1 cellular context compared by ENCODE assay signal in genomic region chr1:159030865-159031472, GRCh38.
TF ChIP-seq lines count a peak whose summit lies in the region.

No MANE protein-coding gene starts in this region.

TF ChIP-seq in GM23338, 12 proteins besides CTCF, POLR2A, EP300 and RAD21 (continued from another document):
- TF ChIP-seq, protein P1, sequence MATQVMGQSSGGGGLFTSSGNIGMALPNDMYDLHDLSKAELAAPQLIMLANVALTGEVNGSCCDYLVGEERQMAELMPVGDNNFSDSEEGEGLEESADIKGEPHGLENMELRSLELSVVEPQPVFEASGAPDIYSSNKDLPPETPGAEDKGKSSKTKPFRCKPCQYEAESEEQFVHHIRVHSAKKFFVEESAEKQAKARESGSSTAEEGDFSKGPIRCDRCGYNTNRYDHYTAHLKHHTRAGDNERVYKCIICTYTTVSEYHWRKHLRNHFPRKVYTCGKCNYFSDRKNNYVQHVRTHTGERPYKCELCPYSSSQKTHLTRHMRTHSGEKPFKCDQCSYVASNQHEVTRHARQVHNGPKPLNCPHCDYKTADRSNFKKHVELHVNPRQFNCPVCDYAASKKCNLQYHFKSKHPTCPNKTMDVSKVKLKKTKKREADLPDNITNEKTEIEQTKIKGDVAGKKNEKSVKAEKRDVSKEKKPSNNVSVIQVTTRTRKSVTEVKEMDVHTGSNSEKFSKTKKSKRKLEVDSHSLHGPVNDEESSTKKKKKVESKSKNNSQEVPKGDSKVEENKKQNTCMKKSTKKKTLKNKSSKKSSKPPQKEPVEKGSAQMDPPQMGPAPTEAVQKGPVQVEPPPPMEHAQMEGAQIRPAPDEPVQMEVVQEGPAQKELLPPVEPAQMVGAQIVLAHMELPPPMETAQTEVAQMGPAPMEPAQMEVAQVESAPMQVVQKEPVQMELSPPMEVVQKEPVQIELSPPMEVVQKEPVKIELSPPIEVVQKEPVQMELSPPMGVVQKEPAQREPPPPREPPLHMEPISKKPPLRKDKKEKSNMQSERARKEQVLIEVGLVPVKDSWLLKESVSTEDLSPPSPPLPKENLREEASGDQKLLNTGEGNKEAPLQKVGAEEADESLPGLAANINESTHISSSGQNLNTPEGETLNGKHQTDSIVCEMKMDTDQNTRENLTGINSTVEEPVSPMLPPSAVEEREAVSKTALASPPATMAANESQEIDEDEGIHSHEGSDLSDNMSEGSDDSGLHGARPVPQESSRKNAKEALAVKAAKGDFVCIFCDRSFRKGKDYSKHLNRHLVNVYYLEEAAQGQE (IDR thresholded peaks at IDR 0.05; ENCODE audit: unreplicated experiment), result no peak
- no peak for TF ChIP-seq NANOG (IDR thresholded peaks at IDR 0.05; ENCODE audit: borderline replicate concordance)
- TF ChIP-seq CREB1 (CRISPR knock-in tag; IDR thresholded peaks at IDR 0.05; ENCODE audit: low read depth), result no peak
- TF ChIP-seq EZH2phosphoT487 (IDR thresholded peaks at IDR 0.05; ENCODE audit: unreplicated experiment), result no peak
- TF ChIP-seq EZH2 (IDR thresholded peaks at IDR 0.05; ENCODE audit: low read depth, unreplicated experiment), result no peak
- TF ChIP-seq, protein P2, sequence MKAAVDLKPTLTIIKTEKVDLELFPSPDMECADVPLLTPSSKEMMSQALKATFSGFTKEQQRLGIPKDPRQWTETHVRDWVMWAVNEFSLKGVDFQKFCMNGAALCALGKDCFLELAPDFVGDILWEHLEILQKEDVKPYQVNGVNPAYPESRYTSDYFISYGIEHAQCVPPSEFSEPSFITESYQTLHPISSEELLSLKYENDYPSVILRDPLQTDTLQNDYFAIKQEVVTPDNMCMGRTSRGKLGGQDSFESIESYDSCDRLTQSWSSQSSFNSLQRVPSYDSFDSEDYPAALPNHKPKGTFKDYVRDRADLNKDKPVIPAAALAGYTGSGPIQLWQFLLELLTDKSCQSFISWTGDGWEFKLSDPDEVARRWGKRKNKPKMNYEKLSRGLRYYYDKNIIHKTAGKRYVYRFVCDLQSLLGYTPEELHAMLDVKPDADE (IDR thresholded peaks at IDR 0.05), result no peak
- no peak for TF ChIP-seq STAT1 (IDR thresholded peaks at IDR 0.05; ENCODE audit: unreplicated experiment)
- TF ChIP-seq ZNF462 (CRISPR knock-in tag; IDR thresholded peaks at IDR 0.05), result no peak
- no peak for TF ChIP-seq ZNF331 (CRISPR knock-in tag; IDR thresholded peaks at IDR 0.05; ENCODE audit: low read depth)
- no peak for TF ChIP-seq ZNF114 (CRISPR knock-in tag; IDR thresholded peaks at IDR 0.05)
- TF ChIP-seq JUNB (IDR thresholded peaks at IDR 0.05; ENCODE audit: unreplicated experiment), result no peak
